ENCODE assay signal across 17 cellular contexts in the genomic region with DNA sequence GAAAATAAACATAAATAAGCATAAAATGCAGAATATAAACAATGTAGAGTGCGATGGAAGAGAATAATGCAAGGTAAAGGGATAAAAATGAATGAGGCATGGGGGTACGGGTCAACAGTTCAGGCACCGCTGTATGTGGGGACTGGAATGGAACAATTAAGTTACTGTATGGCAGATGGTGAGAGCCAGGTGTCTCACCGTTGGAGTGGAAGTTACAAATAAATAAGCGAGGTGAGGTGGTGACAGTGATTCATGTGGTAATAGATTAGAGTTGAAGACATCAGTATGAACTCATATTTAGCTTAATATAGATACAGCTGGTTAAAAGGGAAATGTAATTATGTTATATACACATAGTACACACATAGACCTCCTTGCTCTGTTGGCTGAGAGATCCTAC.
DNase-seq lines count a peak whose midpoint lies in the region; ATAC-seq and TF ChIP-seq lines count a peak whose summit lies in the region.
"Had no signal": no experiment of that assay in that cellular context is flagged by ENCODE, and none has a peak within 500 bp of the region (broad histone marks: within the 10 kb centered on the region; RNA-seq: fewer than 3 reads in every experiment).

No MANE protein-coding gene starts in this region.

- in situ Hi-C loops in ACHN (cut with HindIII; ENCODE audit: low pct_ligation_motif_present, low pct_unique_long_range_greater_than_20kb, low sequenced_read_pairs): no loop called here

- H3K27ac ChIP-seq in stomach smooth muscle (ENCODE audit: low read length): peak overlapping the region; percentile 24

- H3K9me3 ChIP-seq in stomach smooth muscle (ENCODE audit: control insufficient read depth in 2 of 2, low read length in 2 of 2): no peaks in the 10 kb centered on the region
- H3K9me3 ChIP-seq: left lung, Peyer's patch had no signal

- H3K4me3 ChIP-seq in stomach smooth muscle (ENCODE audit: low read length in 2 of 2): no peak overlapping the region
- H3K4me3 ChIP-seq: left lung, Peyer's patch had no signal

- H3K36me3 ChIP-seq in stomach smooth muscle (ENCODE audit: control insufficient read depth in 2 of 2, insufficient read depth in 2 of 2, low read length in 2 of 2): no peaks in the 10 kb centered on the region
- H3K36me3 ChIP-seq: left lung, Peyer's patch had no signal

- peak; percentile 39 for DNase-seq in NCI-H1092 treated with DMSO at 0.1 percent for 48 hours (lab: John Stamatoyannopoulos, UW)
- no peak for DNase-seq in NCI-H1092 (lab: John Stamatoyannopoulos, UW)
- peak; percentile 26 for DNase-seq in NCI-H2227 (lab: John Stamatoyannopoulos, UW; ENCODE audit: unreplicated experiment)
- DNase-seq in stimulated activated naive CD8-positive, alpha-beta T cell treated with anti-CD3 and anti-CD28 coated beads, Interleukin-15, Interleukin-2, amounts not matched to agents 100 U/mL and 50 U/mL, for 24 hours: no peak
- no peak for DNase-seq in ACHN
- DNase-seq: 8988T; activated CD4-positive, CD25-positive, alpha-beta regulatory T cell treated with anti-CD3 and anti-CD28 coated beads, Interleukin-2, amount 50 U/mL, for 72 hours; activated CD8-positive, alpha-beta memory T cell treated with anti-CD3 and anti-CD28 coated beads, Interleukin-2, amount 50 U/mL, for 48 hours; activated naive CD4-positive, alpha-beta T cell treated with anti-CD3 and anti-CD28 coated beads, Interleukin-2, amount 10 ng/mL, durations not matched to agents 7 days and 5 days; left lung; NCI-H446; Peyer's patch; substantia nigra; T-helper 17 cell had no signal

- ATAC-seq in SK-N-SH treated with all-trans-retinoic acid at 6 μM for 48 hours (peak; percentile 44), GM19455 (IDR thresholded peaks at IDR 0.05; ENCODE audit: unreplicated experiment) (no peak)
- no peak for ATAC-seq in stimulated activated naive CD8-positive, alpha-beta T cell treated with anti-CD3 and anti-CD28 coated beads, Interleukin-15, Interleukin-2, amounts not matched to agents 100 U/mL and 50 U/mL, for 24 hours
- ATAC-seq: left lung, T-helper 17 cell had no signal

- H3K27me3 ChIP-seq in stomach smooth muscle (ENCODE audit: control insufficient read depth in 1 of 2, insufficient read depth in 2 of 2, low read length in 2 of 2): no peaks in the 10 kb centered on the region
- H3K27me3 ChIP-seq: left lung, Peyer's patch had no signal

- peak overlapping the region in 1 of 2 donors; percentile 29 for H3K9ac ChIP-seq in stomach smooth muscle (ENCODE audit: low read length in 2 of 2)

- H3K4me1 ChIP-seq in stomach smooth muscle (ENCODE audit: control insufficient read depth, insufficient read depth, low read length): no peaks in the 10 kb centered on the region
- H3K4me1 ChIP-seq: left lung, Peyer's patch had no signal

TF ChIP-seq in SK-N-SH treated with all-trans-retinoic acid at 6 μM for 48 hours, 23 proteins besides CTCF, POLR2A, EP300 and RAD21:
- TF ChIP-seq OSR1 (CRISPR knock-in tag; IDR thresholded peaks at IDR 0.05) (no peak), ZNF8 (CRISPR knock-in tag; IDR thresholded peaks at IDR 0.05) (0 out of 2 replicates have a peak, but pooled peaks have one; percentile 10), TCF4 (CRISPR knock-in tag; IDR thresholded peaks at IDR 0.05; ENCODE audit: borderline replicate concordance) (no peak), BACH2 (CRISPR knock-in tag; IDR thresholded peaks at IDR 0.05; ENCODE audit: borderline replicate concordance) (no peak)
TF ChIP-seq in SK-N-SH treated with all-trans-retinoic acid at 6 μM for 48 hours: peak in this region for 1.

Comparison
In these comparisons a context has a peak if more than half of its experiments do, and no peak if none do; other contexts are left out.
1. DNase-seq: peak in NCI-H1092 treated with DMSO at 0.1 percent for 48 hours (single experiment) and NCI-H2227 (single experiment); none in NCI-H1092 (single experiment), stimulated activated naive CD8-positive, alpha-beta T cell treated with anti-CD3 and anti-CD28 coated beads, Interleukin-15, Interleukin-2, amounts not matched to agents 100 U/mL and 50 U/mL, for 24 hours (single experiment) and ACHN (single experiment).